ENCODE assay signal across 1 cellular context in the genomic region with DNA sequence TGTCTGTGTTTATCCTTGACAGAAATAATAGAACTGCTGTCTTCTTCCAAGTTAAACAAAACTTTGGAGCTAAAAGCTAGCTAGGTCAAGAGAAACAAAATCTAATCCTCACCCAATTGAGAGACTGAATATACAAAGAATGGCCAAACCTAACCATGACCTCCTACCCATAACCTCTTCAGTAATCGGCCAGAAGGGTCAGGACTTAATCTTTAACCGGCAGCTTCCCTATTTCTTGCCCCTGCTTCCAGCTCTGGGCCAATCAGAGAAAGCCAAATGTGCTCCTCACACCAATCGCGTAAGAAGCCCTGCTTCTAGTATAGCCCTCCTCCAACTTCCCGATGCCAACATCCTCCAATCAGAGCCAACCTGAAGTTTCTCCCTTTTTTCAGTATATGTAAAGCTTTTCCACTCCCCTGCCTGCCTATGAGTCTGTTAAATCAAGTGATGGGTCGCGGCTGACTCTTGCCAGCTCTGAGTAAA.
TF ChIP-seq lines count a peak whose summit lies in the region.

No MANE protein-coding gene starts in this region.

TF ChIP-seq in HepG2, 621 proteins besides CTCF, POLR2A, EP300 and RAD21 (continued from another document and continues in another):
- TF ChIP-seq RFXANK (CRISPR knock-in tag; IDR thresholded peaks at IDR 0.05) (0 out of 2 replicates have a peak, but pooled peaks have one; percentile 61), FOXA3 (CRISPR knock-in tag; IDR thresholded peaks at IDR 0.05) (0 out of 2 replicates have a peak, but pooled peaks have one; percentile 32), YEATS2 (CRISPR knock-in tag; IDR thresholded peaks at IDR 0.05; ENCODE audit: borderline replicate concordance) (0 out of 2 replicates have a peak, but pooled peaks have one; percentile 15), KLF16 (CRISPR knock-in tag; IDR thresholded peaks at IDR 0.05) (peak in 1 of 2 experiments; percentile 38; a peak in 1 of 4 replicates), NR2C2 (CRISPR knock-in tag; IDR thresholded peaks at IDR 0.05; ENCODE audit: borderline replicate concordance) (peak; percentile 64), NR2F6 (IDR thresholded peaks at IDR 0.05) (peak; percentile 83), NR2F6 (CRISPR knock-in tag; IDR thresholded peaks at IDR 0.05) (peak; percentile 49; the same call in 1 of the 2 replicates), ZNF550 (CRISPR knock-in tag; IDR thresholded peaks at IDR 0.05; ENCODE audit: borderline replicate concordance) (no peak), HDAC2 (CRISPR knock-in tag; IDR thresholded peaks at IDR 0.05) (peak; percentile 54; the same call in 1 of the 2 replicates), SP2 (CRISPR knock-in tag; IDR thresholded peaks at IDR 0.05) (peak; percentile 70), HMG20A (CRISPR knock-in tag; IDR thresholded peaks at IDR 0.05; ENCODE audit: borderline replicate concordance) (0 out of 2 replicates have a peak, but pooled peaks have one; percentile 49), SOX13 (IDR thresholded peaks at IDR 0.05) (no peak), SOX13 (CRISPR knock-in tag; conservative IDR thresholded peaks at IDR 0.05 in 1 of 2, IDR thresholded peaks at IDR 0.05 in 1 of 2) (peak in 1 of 2 experiments; percentile 17; a peak in 1 of 4 replicates), RARA (CRISPR knock-in tag; IDR thresholded peaks at IDR 0.05) (peak; percentile 68), KAT8 (CRISPR knock-in tag; IDR thresholded peaks at IDR 0.05) (peak; percentile 45), NFYB (CRISPR knock-in tag; IDR thresholded peaks at IDR 0.05) (peak; percentile 84), NR2F1 (CRISPR knock-in tag; IDR thresholded peaks at IDR 0.05) (peak; percentile 45 to 52; a peak in 2 of 4 replicates), BCL6 (CRISPR knock-in tag; IDR thresholded peaks at IDR 0.05) (0 out of 2 replicates have a peak, but pooled peaks have one; percentile 31), NR2F2 (IDR thresholded peaks at IDR 0.05; ENCODE audit: borderline replicate concordance, low read depth) (peak; percentile 60; the same call in 1 of the 2 replicates), ZBTB20 (CRISPR knock-in tag; IDR thresholded peaks at IDR 0.05; ENCODE audit: borderline replicate concordance, low read depth) (0 out of 2 replicates have a peak, but pooled peaks have one; percentile 23), ZSCAN21 (CRISPR knock-in tag; IDR thresholded peaks at IDR 0.05; ENCODE audit: borderline replicate concordance) (no peak), TAF1 (CRISPR knock-in tag; IDR thresholded peaks at IDR 0.05) (peak; percentile 60), ZNF468 (CRISPR knock-in tag; IDR thresholded peaks at IDR 0.05) (no peak), RXRB (CRISPR knock-in tag; IDR thresholded peaks at IDR 0.05; ENCODE audit: borderline replicate concordance) (peak; percentile 70), SOX5 (CRISPR knock-in tag; IDR thresholded peaks at IDR 0.05; ENCODE audit: borderline replicate concordance) (peak; percentile 49; the same call in 1 of the 2 replicates), KLF9 (CRISPR knock-in tag; IDR thresholded peaks at IDR 0.05; ENCODE audit: low read depth) (0 out of 2 replicates have a peak, but pooled peaks have one; percentile 22), LCORL (IDR thresholded peaks at IDR 0.05) (no peak), LCORL (CRISPR knock-in tag; IDR thresholded peaks at IDR 0.05) (peak; percentile 60), XBP1 (CRISPR knock-in tag; IDR thresholded peaks at IDR 0.05) (no peak), SAP130 (CRISPR knock-in tag; IDR thresholded peaks at IDR 0.05; ENCODE audit: low read depth) (peak; percentile 79), MIXL1 (CRISPR knock-in tag; IDR thresholded peaks at IDR 0.05) (peak; percentile 49; the same call in 1 of the 2 replicates), ZFY (CRISPR knock-in tag; IDR thresholded peaks at IDR 0.05) (peak; percentile 34), ZNF7 (CRISPR knock-in tag; IDR thresholded peaks at IDR 0.05) (no peak), POLR2G (IDR thresholded peaks at IDR 0.05; ENCODE audit: low read depth, low read length) (peak; percentile 87), ZC3H13 (CRISPR knock-in tag; IDR thresholded peaks at IDR 0.05) (peak; percentile 61; the same call in 1 of the 2 replicates), THAP11 (CRISPR knock-in tag; IDR thresholded peaks at IDR 0.05) (peak; percentile 49), ZKSCAN8 (CRISPR knock-in tag; IDR thresholded peaks at IDR 0.05; ENCODE audit: borderline replicate concordance) (0 out of 2 replicates have a peak, but pooled peaks have one; percentile 35), YY1 (IDR thresholded peaks at IDR 0.05; ENCODE audit: insufficient read depth, insufficient replicate concordance, low read depth, low read length) (peak; percentile 34), ESRRA (CRISPR knock-in tag; IDR thresholded peaks at IDR 0.05; ENCODE audit: low read depth) (no peak)
- TF ChIP-seq, protein P1, sequence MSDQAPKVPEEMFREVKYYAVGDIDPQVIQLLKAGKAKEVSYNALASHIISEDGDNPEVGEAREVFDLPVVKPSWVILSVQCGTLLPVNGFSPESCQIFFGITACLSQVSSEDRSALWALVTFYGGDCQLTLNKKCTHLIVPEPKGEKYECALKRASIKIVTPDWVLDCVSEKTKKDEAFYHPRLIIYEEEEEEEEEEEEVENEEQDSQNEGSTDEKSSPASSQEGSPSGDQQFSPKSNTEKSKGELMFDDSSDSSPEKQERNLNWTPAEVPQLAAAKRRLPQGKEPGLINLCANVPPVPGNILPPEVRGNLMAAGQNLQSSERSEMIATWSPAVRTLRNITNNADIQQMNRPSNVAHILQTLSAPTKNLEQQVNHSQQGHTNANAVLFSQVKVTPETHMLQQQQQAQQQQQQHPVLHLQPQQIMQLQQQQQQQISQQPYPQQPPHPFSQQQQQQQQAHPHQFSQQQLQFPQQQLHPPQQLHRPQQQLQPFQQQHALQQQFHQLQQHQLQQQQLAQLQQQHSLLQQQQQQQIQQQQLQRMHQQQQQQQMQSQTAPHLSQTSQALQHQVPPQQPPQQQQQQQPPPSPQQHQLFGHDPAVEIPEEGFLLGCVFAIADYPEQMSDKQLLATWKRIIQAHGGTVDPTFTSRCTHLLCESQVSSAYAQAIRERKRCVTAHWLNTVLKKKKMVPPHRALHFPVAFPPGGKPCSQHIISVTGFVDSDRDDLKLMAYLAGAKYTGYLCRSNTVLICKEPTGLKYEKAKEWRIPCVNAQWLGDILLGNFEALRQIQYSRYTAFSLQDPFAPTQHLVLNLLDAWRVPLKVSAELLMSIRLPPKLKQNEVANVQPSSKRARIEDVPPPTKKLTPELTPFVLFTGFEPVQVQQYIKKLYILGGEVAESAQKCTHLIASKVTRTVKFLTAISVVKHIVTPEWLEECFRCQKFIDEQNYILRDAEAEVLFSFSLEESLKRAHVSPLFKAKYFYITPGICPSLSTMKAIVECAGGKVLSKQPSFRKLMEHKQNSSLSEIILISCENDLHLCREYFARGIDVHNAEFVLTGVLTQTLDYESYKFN (CRISPR knock-in tag; conservative IDR thresholded peaks at IDR 0.05), result 0 out of 2 replicates have a peak, but pooled peaks have one; percentile 25
- TF ChIP-seq, protein P2, sequence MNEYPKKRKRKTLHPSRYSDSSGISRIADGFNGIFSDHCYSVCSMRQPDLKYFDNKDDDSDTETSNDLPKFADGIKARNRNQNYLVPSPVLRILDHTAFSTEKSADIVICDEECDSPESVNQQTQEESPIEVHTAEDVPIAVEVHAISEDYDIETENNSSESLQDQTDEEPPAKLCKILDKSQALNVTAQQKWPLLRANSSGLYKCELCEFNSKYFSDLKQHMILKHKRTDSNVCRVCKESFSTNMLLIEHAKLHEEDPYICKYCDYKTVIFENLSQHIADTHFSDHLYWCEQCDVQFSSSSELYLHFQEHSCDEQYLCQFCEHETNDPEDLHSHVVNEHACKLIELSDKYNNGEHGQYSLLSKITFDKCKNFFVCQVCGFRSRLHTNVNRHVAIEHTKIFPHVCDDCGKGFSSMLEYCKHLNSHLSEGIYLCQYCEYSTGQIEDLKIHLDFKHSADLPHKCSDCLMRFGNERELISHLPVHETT (CRISPR knock-in tag; conservative IDR thresholded peaks at IDR 0.05), result 0 out of 2 replicates have a peak, but pooled peaks have one; percentile 7
- TF ChIP-seq, protein P3, sequence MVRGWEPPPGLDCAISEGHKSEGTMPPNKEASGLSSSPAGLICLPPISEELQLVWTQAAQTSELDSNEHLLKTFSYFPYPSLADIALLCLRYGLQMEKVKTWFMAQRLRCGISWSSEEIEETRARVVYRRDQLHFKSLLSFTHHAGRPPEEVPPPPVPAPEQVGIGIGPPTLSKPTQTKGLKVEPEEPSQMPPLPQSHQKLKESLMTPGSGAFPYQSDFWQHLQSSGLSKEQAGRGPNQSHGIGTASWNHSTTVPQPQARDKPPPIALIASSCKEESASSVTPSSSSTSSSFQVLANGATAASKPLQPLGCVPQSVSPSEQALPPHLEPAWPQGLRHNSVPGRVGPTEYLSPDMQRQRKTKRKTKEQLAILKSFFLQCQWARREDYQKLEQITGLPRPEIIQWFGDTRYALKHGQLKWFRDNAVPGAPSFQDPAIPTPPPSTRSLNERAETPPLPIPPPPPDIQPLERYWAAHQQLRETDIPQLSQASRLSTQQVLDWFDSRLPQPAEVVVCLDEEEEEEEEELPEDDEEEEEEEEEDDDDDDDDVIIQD (CRISPR knock-in tag; IDR thresholded peaks at IDR 0.05; ENCODE audit: low read depth), result peak; percentile 93
- TF ChIP-seq, protein P4, sequence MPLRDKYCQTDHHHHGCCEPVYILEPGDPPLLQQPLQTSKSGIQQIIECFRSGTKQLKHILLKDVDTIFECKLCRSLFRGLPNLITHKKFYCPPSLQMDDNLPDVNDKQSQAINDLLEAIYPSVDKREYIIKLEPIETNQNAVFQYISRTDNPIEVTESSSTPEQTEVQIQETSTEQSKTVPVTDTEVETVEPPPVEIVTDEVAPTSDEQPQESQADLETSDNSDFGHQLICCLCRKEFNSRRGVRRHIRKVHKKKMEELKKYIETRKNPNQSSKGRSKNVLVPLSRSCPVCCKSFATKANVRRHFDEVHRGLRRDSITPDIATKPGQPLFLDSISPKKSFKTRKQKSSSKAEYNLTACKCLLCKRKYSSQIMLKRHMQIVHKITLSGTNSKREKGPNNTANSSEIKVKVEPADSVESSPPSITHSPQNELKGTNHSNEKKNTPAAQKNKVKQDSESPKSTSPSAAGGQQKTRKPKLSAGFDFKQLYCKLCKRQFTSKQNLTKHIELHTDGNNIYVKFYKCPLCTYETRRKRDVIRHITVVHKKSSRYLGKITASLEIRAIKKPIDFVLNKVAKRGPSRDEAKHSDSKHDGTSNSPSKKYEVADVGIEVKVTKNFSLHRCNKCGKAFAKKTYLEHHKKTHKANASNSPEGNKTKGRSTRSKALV (CRISPR knock-in tag; IDR thresholded peaks at IDR 0.05), result 0 out of 2 replicates have a peak, but pooled peaks have one; percentile 1
- TF ChIP-seq, protein P5, sequence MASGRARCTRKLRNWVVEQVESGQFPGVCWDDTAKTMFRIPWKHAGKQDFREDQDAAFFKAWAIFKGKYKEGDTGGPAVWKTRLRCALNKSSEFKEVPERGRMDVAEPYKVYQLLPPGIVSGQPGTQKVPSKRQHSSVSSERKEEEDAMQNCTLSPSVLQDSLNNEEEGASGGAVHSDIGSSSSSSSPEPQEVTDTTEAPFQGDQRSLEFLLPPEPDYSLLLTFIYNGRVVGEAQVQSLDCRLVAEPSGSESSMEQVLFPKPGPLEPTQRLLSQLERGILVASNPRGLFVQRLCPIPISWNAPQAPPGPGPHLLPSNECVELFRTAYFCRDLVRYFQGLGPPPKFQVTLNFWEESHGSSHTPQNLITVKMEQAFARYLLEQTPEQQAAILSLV (CRISPR knock-in tag; IDR thresholded peaks at IDR 0.05; ENCODE audit: borderline replicate concordance), result 0 out of 2 replicates have a peak, but pooled peaks have one; percentile 3
- TF ChIP-seq, protein P6, sequence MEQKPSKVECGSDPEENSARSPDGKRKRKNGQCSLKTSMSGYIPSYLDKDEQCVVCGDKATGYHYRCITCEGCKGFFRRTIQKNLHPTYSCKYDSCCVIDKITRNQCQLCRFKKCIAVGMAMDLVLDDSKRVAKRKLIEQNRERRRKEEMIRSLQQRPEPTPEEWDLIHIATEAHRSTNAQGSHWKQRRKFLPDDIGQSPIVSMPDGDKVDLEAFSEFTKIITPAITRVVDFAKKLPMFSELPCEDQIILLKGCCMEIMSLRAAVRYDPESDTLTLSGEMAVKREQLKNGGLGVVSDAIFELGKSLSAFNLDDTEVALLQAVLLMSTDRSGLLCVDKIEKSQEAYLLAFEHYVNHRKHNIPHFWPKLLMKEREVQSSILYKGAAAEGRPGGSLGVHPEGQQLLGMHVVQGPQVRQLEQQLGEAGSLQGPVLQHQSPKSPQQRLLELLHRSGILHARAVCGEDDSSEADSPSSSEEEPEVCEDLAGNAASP (CRISPR knock-in tag; IDR thresholded peaks at IDR 0.05; ENCODE audit: borderline replicate concordance), result peak; percentile 11; the same call in 1 of the 2 replicates
- TF ChIP-seq, protein P7, sequence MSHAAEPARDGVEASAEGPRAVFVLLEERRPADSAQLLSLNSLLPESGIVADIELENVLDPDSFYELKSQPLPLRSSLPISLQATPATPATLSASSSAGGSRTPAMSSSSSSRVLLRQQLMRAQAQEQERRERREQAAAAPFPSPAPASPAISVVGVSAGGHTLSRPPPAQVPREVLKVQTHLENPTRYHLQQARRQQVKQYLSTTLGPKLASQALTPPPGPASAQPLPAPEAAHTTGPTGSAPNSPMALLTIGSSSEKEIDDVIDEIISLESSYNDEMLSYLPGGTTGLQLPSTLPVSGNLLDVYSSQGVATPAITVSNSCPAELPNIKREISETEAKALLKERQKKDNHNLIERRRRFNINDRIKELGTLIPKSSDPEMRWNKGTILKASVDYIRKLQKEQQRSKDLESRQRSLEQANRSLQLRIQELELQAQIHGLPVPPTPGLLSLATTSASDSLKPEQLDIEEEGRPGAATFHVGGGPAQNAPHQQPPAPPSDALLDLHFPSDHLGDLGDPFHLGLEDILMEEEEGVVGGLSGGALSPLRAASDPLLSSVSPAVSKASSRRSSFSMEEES (CRISPR knock-in tag; IDR thresholded peaks at IDR 0.05), result 0 out of 2 replicates have a peak, but pooled peaks have one; percentile 34
- TF ChIP-seq, protein P8, sequence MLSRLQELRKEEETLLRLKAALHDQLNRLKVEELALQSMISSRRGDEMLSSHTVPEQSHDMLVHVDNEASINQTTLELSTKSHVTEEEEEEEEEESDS (CRISPR knock-in tag; IDR thresholded peaks at IDR 0.05; ENCODE audit: borderline replicate concordance), result no peak
- TF ChIP-seq, protein P9, sequence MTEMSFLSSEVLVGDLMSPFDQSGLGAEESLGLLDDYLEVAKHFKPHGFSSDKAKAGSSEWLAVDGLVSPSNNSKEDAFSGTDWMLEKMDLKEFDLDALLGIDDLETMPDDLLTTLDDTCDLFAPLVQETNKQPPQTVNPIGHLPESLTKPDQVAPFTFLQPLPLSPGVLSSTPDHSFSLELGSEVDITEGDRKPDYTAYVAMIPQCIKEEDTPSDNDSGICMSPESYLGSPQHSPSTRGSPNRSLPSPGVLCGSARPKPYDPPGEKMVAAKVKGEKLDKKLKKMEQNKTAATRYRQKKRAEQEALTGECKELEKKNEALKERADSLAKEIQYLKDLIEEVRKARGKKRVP (CRISPR knock-in tag; IDR thresholded peaks at IDR 0.05), result 0 out of 4 replicates have a peak, but pooled peaks of 1 of the 2 experiments have one; percentile 45
